Comparison of ENCODE assay signal across 8 cellular contexts in genomic region chr18:24138884-24139616, GRCh38. TPM values are rescaled to one million over a fixed set of nuclear protein-coding genes. Genes with fewer than 3 reads are reported as not detected.
DNase-seq lines count a peak whose midpoint lies in the region; ATAC-seq and TF ChIP-seq lines count a peak whose summit lies in the region.

CABYR (plus strand) TSS chr18:24139062; CDS start chr18:24143115, 4,053 bp downstream.

- H3K4me1 Mint-ChIP-seq in activated T-helper 2 cell treated with anti-CD3 and anti-CD28 coated beads, Interferon-gamma antibody, Interleukin-2, Interleukin-4, amounts not matched to agents 10 μg/mL and 5 μg/mL and 100 μg/mL, durations not matched to agents 14 hours and 24 hours and 36 hours (ENCODE audit: low read depth): peaks cover 18% of the 10 kb centered on the region
- H3K4me1 Mint-ChIP-seq in naive B cell: peaks cover 8 to 23% (median 21%) of the 10 kb centered on the region in 3 donors

- DNase-seq in AG04449 (ENCODE audit: low read depth, low spot score) (peak; percentile 57), NOMO-1 treated with DMSO at 0.1 percent for 48 hours (lab: John Stamatoyannopoulos, UW; ENCODE audit: unreplicated experiment) (peak; percentile 90), fibroblast of mammary gland (ENCODE audit: low read depth) (peak; percentile 85), naive B cell (peak; percentile 83)
- peak; percentile 55 for DNase-seq in activated T-helper 2 cell treated with anti-CD3 and anti-CD28 coated beads, Interferon-gamma antibody, Interleukin-2, Interleukin-4, amounts not matched to agents 10 μg/mL and 5 μg/mL and 100 μg/mL, durations not matched to agents 14 hours and 24 hours and 36 hours (ENCODE audit: low spot score)
- peak; percentile 39 to 64 for DNase-seq in stimulated activated CD8-positive, alpha-beta memory T cell treated with anti-CD3 and anti-CD28 coated beads, Interleukin-7, amount 100 ng/mL, for 4 hours (ENCODE audit: low read depth in 2 of 2)

- H3K27ac Mint-ChIP-seq in activated T-helper 2 cell treated with anti-CD3 and anti-CD28 coated beads, Interferon-gamma antibody, Interleukin-2, Interleukin-4, amounts not matched to agents 10 μg/mL and 5 μg/mL and 100 μg/mL, durations not matched to agents 14 hours and 24 hours and 36 hours: no peak within 1 kb of the TSS
- H3K27ac Mint-ChIP-seq in naive B cell: peak within 1 kb of the TSS; percentile 80 to 97 (median 94)

- H3K9me3 Mint-ChIP-seq in activated T-helper 2 cell treated with anti-CD3 and anti-CD28 coated beads, Interferon-gamma antibody, Interleukin-2, Interleukin-4, amounts not matched to agents 10 μg/mL and 5 μg/mL and 100 μg/mL, durations not matched to agents 14 hours and 24 hours and 36 hours: no peaks in the 10 kb centered on the region
- H3K9me3 Mint-ChIP-seq in naive B cell: peaks cover 0 to 3% (median 0%) of the 10 kb centered on the region in 7 donors

- H3K27me3 Mint-ChIP-seq in activated T-helper 2 cell treated with anti-CD3 and anti-CD28 coated beads, Interferon-gamma antibody, Interleukin-2, Interleukin-4, amounts not matched to agents 10 μg/mL and 5 μg/mL and 100 μg/mL, durations not matched to agents 14 hours and 24 hours and 36 hours (ENCODE audit: low read depth): peaks cover 24% of the 10 kb centered on the region
- no peaks in the 10 kb centered on the region for H3K27me3 Mint-ChIP-seq in naive B cell

- ATAC-seq in GM18907 (IDR thresholded peaks at IDR 0.05; ENCODE audit: unreplicated experiment) (peak; percentile 94), HG03175 (IDR thresholded peaks at IDR 0.05; ENCODE audit: unreplicated experiment) (peak; percentile 96), naive B cell (ENCODE audit: low read depth in 2 of 2) (peak; percentile 96)

- TF ChIP-seq CTCF in AG04449 (IDR thresholded peaks at IDR 0.05; ENCODE audit: insufficient read depth, low read length, missing control alignments) (no peak), fibroblast of mammary gland (conservative IDR thresholded peaks at IDR 0.05; ENCODE audit: control insufficient read depth, insufficient read depth, low read depth, low read length) (no peak)

- CTCF ChIA-PET in AG04449 (lab: Yijun Ruan, JAX): interaction anchor here (0.7 to 1.2 kb wide), 5 partner anchors 11 to 275 kb away, joined by 3 read pairs; no protein-coding TSS in a partner anchor

- POLR2A ChIA-PET in AG04449 (lab: Yijun Ruan, JAX): interaction anchor here (0.6 to 1.9 kb wide), 24 partner anchors 8 to 662 kb away, joined by 3 to 16 read pairs (median 4); partner anchors contain the start of gene TTC39C

- intact Hi-C loops in activated T-helper 2 cell treated with anti-CD3 and anti-CD28 coated beads, Interferon-gamma antibody, Interleukin-2, Interleukin-4, amounts not matched to agents 10 μg/mL and 5 μg/mL and 100 μg/mL, durations not matched to agents 14 hours and 24 hours and 36 hours (cut with micrococcal nuclease): loop anchor here (5.0 kb wide), 1 partner anchor 312 kb away; no protein-coding TSS in a partner anchor

- H3K4me3 Mint-ChIP-seq in activated T-helper 2 cell treated with anti-CD3 and anti-CD28 coated beads, Interferon-gamma antibody, Interleukin-2, Interleukin-4, amounts not matched to agents 10 μg/mL and 5 μg/mL and 100 μg/mL, durations not matched to agents 14 hours and 24 hours and 36 hours (ENCODE audit: low read depth): peak within 1 kb of the TSS; percentile 84
- H3K4me3 Mint-ChIP-seq in naive B cell: peak within 1 kb of the TSS; percentile 92 to 97 (median 94)

- H3K36me3 Mint-ChIP-seq in activated T-helper 2 cell treated with anti-CD3 and anti-CD28 coated beads, Interferon-gamma antibody, Interleukin-2, Interleukin-4, amounts not matched to agents 10 μg/mL and 5 μg/mL and 100 μg/mL, durations not matched to agents 14 hours and 24 hours and 36 hours (ENCODE audit: low read depth): peaks cover 7% of the 10 kb centered on the region
- H3K36me3 Mint-ChIP-seq in naive B cell: no peaks in the 10 kb centered on the region

- H3K4me3 ChIP-seq in AG04449 (ENCODE audit: low read depth, low read length) (peak within 1 kb of the TSS; percentile 67), fibroblast of mammary gland (ENCODE audit: control insufficient read depth, low read depth, low read length) (peak within 1 kb of the TSS; percentile 78)

RNA-seq across cellular contexts. Expression of gene CABYR, which starts in this region (rescaled TPM):
- 0.16 TPM in 2 replicates for total RNA-seq in activated T-helper 2 cell treated with anti-CD3 and anti-CD28 coated beads, Interferon-gamma antibody, Interleukin-2, Interleukin-4, amounts not matched to agents 10 μg/mL and 5 μg/mL and 100 μg/mL, durations not matched to agents 14 hours and 24 hours and 36 hours
- 10 to 100 TPM in 2 of 6 donors, 1 to 10 TPM in 4; 5.4 to 18.1 (median 7.8) TPM for polyA plus RNA-seq in naive B cell (ENCODE audit: low read depth in 6 of 6)

Comparison
In these comparisons a context has a peak if more than half of its experiments do, and no peak if none do; other contexts are left out.
1. Peak in every context shown above with its lines: DNase-seq, ATAC-seq and H3K4me3 ChIP-seq.
2. Peak in DNase-seq in activated T-helper 2 cell treated with anti-CD3 and anti-CD28 coated beads, Interferon-gamma antibody, Interleukin-2, Interleukin-4, amounts not matched to agents 10 μg/mL and 5 μg/mL and 100 μg/mL, durations not matched to agents 14 hours and 24 hours and 36 hours; RNA of the gene not detected or under 1 TPM.